ENCODE assay signal across 8 cellular contexts in genomic region chr3:112333002-112333385, GRCh38. TPM values are rescaled to one million over a fixed set of nuclear protein-coding genes. Genes with fewer than 3 reads are reported as not detected.
DNase-seq lines count a peak whose midpoint lies in the region; ATAC-seq and TF ChIP-seq lines count a peak whose summit lies in the region.

A gene with protein sequence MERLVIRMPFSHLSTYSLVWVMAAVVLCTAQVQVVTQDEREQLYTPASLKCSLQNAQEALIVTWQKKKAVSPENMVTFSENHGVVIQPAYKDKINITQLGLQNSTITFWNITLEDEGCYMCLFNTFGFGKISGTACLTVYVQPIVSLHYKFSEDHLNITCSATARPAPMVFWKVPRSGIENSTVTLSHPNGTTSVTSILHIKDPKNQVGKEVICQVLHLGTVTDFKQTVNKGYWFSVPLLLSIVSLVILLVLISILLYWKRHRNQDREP (plus strand): TSS chr3:112333156. CDS start chr3:112333213, 57 bp downstream.

- no peak for TF ChIP-seq CTCF in BJ (IDR thresholded peaks at IDR 0.05; ENCODE audit: insufficient read depth, low read depth, low read length)

- peak within 1 kb of the TSS; percentile 95 for H3K4me3 Mint-ChIP-seq in memory B cell

- CTCF ChIA-PET in BJ (lab: Yijun Ruan, JAX) = interaction anchor here (0.5 to 2.0 kb wide), 12 partner anchors 10 to 468 kb away, joined by 3 to 13 read pairs (median 3); partner anchors contain the start of gene SLC9C1

- no peaks in the 10 kb centered on the region for H3K9me3 ChIP-seq in duodenal mucosa (ENCODE audit: control insufficient read depth in 1 of 2, low read length in 2 of 2)

- no peaks in the 10 kb centered on the region for H3K27me3 Mint-ChIP-seq in memory B cell

- ATAC-seq in GM21390 (IDR thresholded peaks at IDR 0.05; ENCODE audit: unreplicated experiment) (peak; percentile 70), memory B cell (ENCODE audit: low read depth) (peak; percentile 84), HG03108 (IDR thresholded peaks at IDR 0.05; ENCODE audit: unreplicated experiment) (no peak)

- no peak for DNase-seq in BJ (ENCODE audit: low read depth)
- DNase-seq in NCI-H1105 treated with DMSO at 0.1 percent for 48 hours (lab: John Stamatoyannopoulos, UW) = peak; percentile 86
- DNase-seq in activated CD4-positive, alpha-beta T cell treated with anti-CD3 and anti-CD28 coated beads, Interleukin-2, amount 50 U/mL, for 4 hours = peak; percentile 40 to 54
- peak; percentile 23 to 39 for DNase-seq in memory B cell (ENCODE audit: low spot score in 2 of 2)
- peak; percentile 43 to 47 (median 44) for DNase-seq in stimulated activated CD4-positive, alpha-beta T cell treated with anti-CD3 and anti-CD28 coated beads, TNF-alpha, amount 100 ng/mL, for 48 hours (ENCODE audit: low read depth in 3 of 3)

- no peaks in the 10 kb centered on the region for H3K36me3 ChIP-seq in BJ (ENCODE audit: control insufficient read depth, insufficient read depth, low read length)
- H3K36me3 ChIP-seq in duodenal mucosa (ENCODE audit: control insufficient read depth in 1 of 2, insufficient read depth in 2 of 2, low read length in 2 of 2) = no peaks in the 10 kb centered on the region

- no peaks in the 10 kb centered on the region for H3K9me3 Mint-ChIP-seq in memory B cell

- H3K9ac ChIP-seq in duodenal mucosa (ENCODE audit: low read depth in 1 of 2, low read length in 2 of 2) = peak within 1 kb of the TSS; percentile 43 to 52

- peaks cover 18% of the 10 kb centered on the region for H3K27me3 ChIP-seq in BJ (ENCODE audit: control insufficient read depth, insufficient read depth, low read length)
- peaks cover 0 to 7% of the 10 kb centered on the region in 2 donors for H3K27me3 ChIP-seq in duodenal mucosa (ENCODE audit: control insufficient read depth in 1 of 2, insufficient read depth in 2 of 2, low read length in 2 of 2)

- H3K27ac Mint-ChIP-seq in memory B cell = peak within 1 kb of the TSS; percentile 70

- peak within 1 kb of the TSS; percentile 25 for H3K4me3 ChIP-seq in BJ (ENCODE audit: low read depth, low read length)
- H3K4me3 ChIP-seq in duodenal mucosa (ENCODE audit: low read depth in 1 of 2, low read length in 2 of 2) = peak within 1 kb of the TSS; percentile 70 to 79

- H3K36me3 Mint-ChIP-seq in memory B cell = peaks cover 2% of the 10 kb centered on the region

- peak within 1 kb of the TSS; percentile 59 for H3K27ac ChIP-seq in duodenal mucosa (ENCODE audit: low read depth, low read length)

- H3K4me1 Mint-ChIP-seq in memory B cell = peaks cover 25% of the 10 kb centered on the region

- H3K4me1 ChIP-seq in duodenal mucosa (ENCODE audit: control insufficient read depth in 1 of 2, insufficient read depth in 2 of 2, low read length in 2 of 2) = peaks cover 0 to 8% of the 10 kb centered on the region in 2 donors

- POLR2A ChIA-PET in BJ (lab: Charles Lee) = no interaction called here

RNA-seq across cellular contexts. Expression of the gene that starts here (rescaled TPM):
- 0.10 and 0.12 TPM in 2 replicates for polyA plus RNA-seq in BJ (2011; rRNA removed)
- polyA minus RNA-seq in BJ (2011; rRNA and poly(A)+ RNA removed) = not detected in 2 replicates
